ENCODE assay signal across 24 cellular contexts in genomic region chr5:137959488-137959887, GRCh38.
"Had no signal": no experiment of that assay in that cellular context is flagged by ENCODE, and none has a peak within 500 bp of the region (broad histone marks: within the 10 kb centered on the region; RNA-seq: fewer than 3 reads in every experiment).

No MANE protein-coding gene starts in this region.

- H3K27ac ChIP-seq: adrenal gland, Peyer's patch, RWPE1 had no signal

- DNase-seq: activated CD4-positive, alpha-beta T cell treated with anti-CD3 and anti-CD28 coated beads, Interleukin-2, amount 10 ng/mL, durations not matched to agents 24 days and 14 days; activated CD4-positive, alpha-beta T cell treated with anti-CD3 and anti-CD28 coated beads, Interleukin-2, amount 50 U/mL, for 48 hours; activated CD4-positive, CD25-positive, alpha-beta regulatory T cell treated with anti-CD3 and anti-CD28 coated beads, Interleukin-2, amount 50 U/mL, for 72 hours; activated CD8-positive, alpha-beta memory T cell treated with anti-CD3 and anti-CD28 coated beads, Interleukin-2, amount 10 ng/mL, durations not matched to agents 7 days and 5 days; activated effector memory CD4-positive, alpha-beta T cell treated with Interleukin-2 at 50 U/mL for 16 hours; activated naive CD4-positive, alpha-beta T cell; activated naive CD8-positive, alpha-beta T cell treated with anti-CD3 and anti-CD28 coated beads, Interleukin-2, amount 10 ng/mL, durations not matched to agents 7 days and 5 days; activated T-cell treated with anti-CD3 and anti-CD28 coated beads, Interleukin-2, amount 50 U/mL, for 24 hours; adrenal gland; Karpas-422; MM.1S; NCI-H1105; NCI-H1436 treated with DMSO at 0.1 percent for 48 hours; NCI-H187; NCI-H2081; NCI-H524; Peyer's patch; SHP77 treated with DMSO at 0.1 percent for 48 hours; T-helper 9 cell had no signal

- H3K4me3 ChIP-seq: adrenal gland, K562, Peyer's patch had no signal

- H3K4me1 Mint-ChIP-seq: activated CD4-positive, alpha-beta T cell treated with anti-CD3 and anti-CD28 coated beads, Interleukin-2, amount 10 ng/mL, durations not matched to agents 24 days and 14 days; activated CD8-positive, alpha-beta memory T cell treated with anti-CD3 and anti-CD28 coated beads, Interleukin-2, amount 10 ng/mL, durations not matched to agents 7 days and 5 days; activated naive CD8-positive, alpha-beta T cell treated with anti-CD3 and anti-CD28 coated beads, Interleukin-2, amount 10 ng/mL, durations not matched to agents 7 days and 5 days; WTC11 had no signal

- H3K9me3 ChIP-seq: adrenal gland, Peyer's patch had no signal

- H3K27me3 ChIP-seq: adrenal gland, Peyer's patch had no signal

- H3K27ac Mint-ChIP-seq: activated CD4-positive, alpha-beta T cell treated with anti-CD3 and anti-CD28 coated beads, Interleukin-2, amount 10 ng/mL, durations not matched to agents 24 days and 14 days; activated CD8-positive, alpha-beta memory T cell treated with anti-CD3 and anti-CD28 coated beads, Interleukin-2, amount 10 ng/mL, durations not matched to agents 7 days and 5 days; activated naive CD8-positive, alpha-beta T cell treated with anti-CD3 and anti-CD28 coated beads, Interleukin-2, amount 10 ng/mL, durations not matched to agents 7 days and 5 days; activated T-cell treated with anti-CD3 and anti-CD28 coated beads, Interleukin-2, amount 50 U/mL, for 24 hours; activated T-helper 1 cell treated with anti-CD3 and anti-CD28 coated beads, Interleukin-12 subunit alpha, Interleukin-12 subunit beta, Interleukin-2, Interleukin-4 antibody, amounts not matched to agents 30 ng/mL and 10 ng/mL and 1 ng/mL, durations not matched to agents 14 hours and 24 hours and 36 hours; T-helper 1 cell treated with Interleukin-12 subunit alpha and Interleukin-12 subunit beta and Interleukin-4 antibody, amounts not matched to agents 30 μg/mL and 1 μg/mL, for 36 hours; WTC11 had no signal

- H3K4me1 ChIP-seq: Peyer's patch had no signal

- ATAC-seq: activated CD8-positive, alpha-beta memory T cell treated with anti-CD3 and anti-CD28 coated beads, Interleukin-2, amount 10 ng/mL, durations not matched to agents 7 days and 5 days; K562; WTC11 had no signal

- H3K4me3 Mint-ChIP-seq: activated CD4-positive, alpha-beta T cell treated with anti-CD3 and anti-CD28 coated beads, Interleukin-2, amount 10 ng/mL, durations not matched to agents 24 days and 14 days; activated CD8-positive, alpha-beta memory T cell treated with anti-CD3 and anti-CD28 coated beads, Interleukin-2, amount 10 ng/mL, durations not matched to agents 7 days and 5 days; activated naive CD8-positive, alpha-beta T cell treated with anti-CD3 and anti-CD28 coated beads, Interleukin-2, amount 10 ng/mL, durations not matched to agents 7 days and 5 days; activated T-cell treated with anti-CD3 and anti-CD28 coated beads, Interleukin-2, amount 50 U/mL, for 24 hours; activated T-helper 1 cell treated with anti-CD3 and anti-CD28 coated beads, Interleukin-12 subunit alpha, Interleukin-12 subunit beta, Interleukin-2, Interleukin-4 antibody, amounts not matched to agents 30 ng/mL and 10 ng/mL and 1 ng/mL, durations not matched to agents 14 hours and 24 hours and 36 hours; T-helper 1 cell treated with Interleukin-12 subunit alpha and Interleukin-12 subunit beta and Interleukin-4 antibody, amounts not matched to agents 30 μg/mL and 1 μg/mL, for 36 hours; WTC11 had no signal

- H3K27me3 Mint-ChIP-seq: activated CD4-positive, alpha-beta T cell treated with anti-CD3 and anti-CD28 coated beads, Interleukin-2, amount 10 ng/mL, durations not matched to agents 24 days and 14 days; activated CD8-positive, alpha-beta memory T cell treated with anti-CD3 and anti-CD28 coated beads, Interleukin-2, amount 10 ng/mL, durations not matched to agents 7 days and 5 days; activated naive CD8-positive, alpha-beta T cell treated with anti-CD3 and anti-CD28 coated beads, Interleukin-2, amount 10 ng/mL, durations not matched to agents 7 days and 5 days; activated T-cell treated with anti-CD3 and anti-CD28 coated beads, Interleukin-2, amount 50 U/mL, for 24 hours had no signal

- H3K9me3 Mint-ChIP-seq: activated CD4-positive, alpha-beta T cell treated with anti-CD3 and anti-CD28 coated beads, Interleukin-2, amount 10 ng/mL, durations not matched to agents 24 days and 14 days; activated naive CD8-positive, alpha-beta T cell treated with anti-CD3 and anti-CD28 coated beads, Interleukin-2, amount 10 ng/mL, durations not matched to agents 7 days and 5 days; activated T-cell treated with anti-CD3 and anti-CD28 coated beads, Interleukin-2, amount 50 U/mL, for 24 hours; activated T-helper 1 cell treated with anti-CD3 and anti-CD28 coated beads, Interleukin-12 subunit alpha, Interleukin-12 subunit beta, Interleukin-2, Interleukin-4 antibody, amounts not matched to agents 30 ng/mL and 10 ng/mL and 1 ng/mL, durations not matched to agents 14 hours and 24 hours and 36 hours; T-helper 1 cell treated with Interleukin-12 subunit alpha and Interleukin-12 subunit beta and Interleukin-4 antibody, amounts not matched to agents 30 μg/mL and 1 μg/mL, for 36 hours; WTC11 had no signal
